8 cellular contexts compared by ENCODE assay signal in genomic region chr20:35284267-35284991, GRCh38. TPM values are rescaled to one million over a fixed set of nuclear protein-coding genes. Genes with fewer than 3 reads are reported as not detected.
DNase-seq lines count a peak whose midpoint lies in the region; ATAC-seq and TF ChIP-seq lines count a peak whose summit lies in the region.

TSS of gene EIF6 (minus strand) at chr20:35284772. CDS start at chr20:35284487, 285 bp downstream.

- no peaks in the 10 kb centered on the region for H3K9me3 Mint-ChIP-seq in Caco-2 (ENCODE audit: unreplicated experiment)
- no peaks in the 10 kb centered on the region for H3K9me3 Mint-ChIP-seq in activated T-helper 17 cell treated with anti-CD3 and anti-CD28 coated beads, Interleukin-2, amount 50 U/mL, for 72 hours
- no peaks in the 10 kb centered on the region for H3K9me3 Mint-ChIP-seq in naive thymus-derived CD8-positive, alpha-beta T cell

- DNase-seq in Caco-2 (peak; percentile 97 to 98), RPMI8226 (peak; percentile 87), fibroblast of peridontal ligament (ENCODE audit: extremely low read depth) (peak; percentile 88)
- DNase-seq in naive thymus-derived CD8-positive, alpha-beta T cell, result peak; percentile 35 to 84 (median 55)
- peak; percentile 19 to 61 (median 53) for DNase-seq in stimulated activated naive CD4-positive, alpha-beta T cell (lab: John Stamatoyannopoulos, UW)

- peak within 1 kb of the TSS; percentile 46 for H3K27ac ChIP-seq in KMS-11

- peaks cover 49% of the 10 kb centered on the region for H3K36me3 Mint-ChIP-seq in Caco-2 (ENCODE audit: insufficient read depth, unreplicated experiment)
- H3K36me3 Mint-ChIP-seq in activated T-helper 17 cell treated with anti-CD3 and anti-CD28 coated beads, Interleukin-2, amount 50 U/mL, for 72 hours (ENCODE audit: low read depth), result peaks cover 49% of the 10 kb centered on the region
- peaks cover 0 to 29% (median 10%) of the 10 kb centered on the region in 3 donors for H3K36me3 Mint-ChIP-seq in naive thymus-derived CD8-positive, alpha-beta T cell

- BruUV-seq in Caco-2 (replicated peaks; lab: Mats Ljungman, UMichigan), result no TSS peak

- H3K4me1 ChIP-seq in Caco-2 (peaks cover 28% of the 10 kb centered on the region), KMS-11 (ENCODE audit: low read depth, poor library complexity, severe bottlenecking) (peaks cover 16% of the 10 kb centered on the region)

- peaks cover 16% of the 10 kb centered on the region for H3K36me3 ChIP-seq in Caco-2 (ENCODE audit: control insufficient read depth, insufficient read depth, low read length)
- H3K36me3 ChIP-seq in KMS-11 (ENCODE audit: insufficient read depth), result peaks cover 19% of the 10 kb centered on the region; the same call in 1 of the 2 replicates

- peaks cover 18% of the 10 kb centered on the region for H3K4me1 Mint-ChIP-seq in Caco-2 (ENCODE audit: low read depth, unreplicated experiment)
- peaks cover 19% of the 10 kb centered on the region for H3K4me1 Mint-ChIP-seq in activated T-helper 17 cell treated with anti-CD3 and anti-CD28 coated beads, Interleukin-2, amount 50 U/mL, for 72 hours
- H3K4me1 Mint-ChIP-seq in naive thymus-derived CD8-positive, alpha-beta T cell, result peaks cover 22 to 39% (median 32%) of the 10 kb centered on the region in 4 donors

- H3K4me3 Mint-ChIP-seq in Caco-2 (ENCODE audit: unreplicated experiment), result peak within 1 kb of the TSS; percentile 84
- H3K4me3 Mint-ChIP-seq in activated T-helper 17 cell treated with anti-CD3 and anti-CD28 coated beads, Interleukin-2, amount 50 U/mL, for 72 hours, result peak within 1 kb of the TSS; percentile 97
- peak within 1 kb of the TSS; percentile 79 to 98 (median 94) for H3K4me3 Mint-ChIP-seq in naive thymus-derived CD8-positive, alpha-beta T cell

- no peaks in the 10 kb centered on the region for H3K27me3 ChIP-seq in Caco-2 (replicated peaks; ENCODE audit: control insufficient read depth, insufficient read depth, low read length)
- H3K27me3 ChIP-seq in KMS-11 (ENCODE audit: insufficient read depth, low read depth), result peaks cover 5% of the 10 kb centered on the region; the same call in 1 of the 2 replicates

- CTCF ChIA-PET in Caco-2 (lab: Charles Lee), result interaction anchor here (0.5 to 2.5 kb wide), 15 partner anchors 11 to 398 kb away, joined by 3 to 25 read pairs (median 5); partner anchors contain the start of gene EDEM2

- peak within 1 kb of the TSS; percentile 91 for H3K4me2 ChIP-seq in KMS-11

- peak within 1 kb of the TSS; percentile 99 for H2AFZ ChIP-seq in KMS-11 (ENCODE audit: low read depth)

- ATAC-seq in GM21423 (IDR thresholded peaks at IDR 0.05; ENCODE audit: unreplicated experiment), result peak; percentile 69
- ATAC-seq in activated T-helper 17 cell treated with anti-CD3 and anti-CD28 coated beads, Interleukin-2, amount 50 U/mL, for 72 hours (replicated peaks), result peak; percentile 82
- peak; percentile 79 to 89 for ATAC-seq in naive thymus-derived CD8-positive, alpha-beta T cell

- intact Hi-C loops in Caco-2 (cut with micrococcal nuclease; ENCODE audit: unreplicated experiment), result loop anchor here (1.0 kb wide), 2 partner anchors 20 to 43 kb away; no protein-coding TSS in a partner anchor

- no peaks in the 10 kb centered on the region for H3K9me3 ChIP-seq in Caco-2

- peak within 1 kb of the TSS; percentile 95 for H3K4me3 ChIP-seq in Caco-2 (ENCODE audit: low read depth, low read length)
- peak within 1 kb of the TSS; percentile 38 for H3K4me3 ChIP-seq in KMS-11 (IDR thresholded peaks at IDR 0.05; ENCODE audit: insufficient read depth, low read depth, low read length)

- H3K27me3 Mint-ChIP-seq in Caco-2 (ENCODE audit: insufficient read depth, unreplicated experiment), result no peaks in the 10 kb centered on the region
- no peaks in the 10 kb centered on the region for H3K27me3 Mint-ChIP-seq in activated T-helper 17 cell treated with anti-CD3 and anti-CD28 coated beads, Interleukin-2, amount 50 U/mL, for 72 hours
- no peaks in the 10 kb centered on the region for H3K27me3 Mint-ChIP-seq in naive thymus-derived CD8-positive, alpha-beta T cell

- peaks cover 33% of the 10 kb centered on the region for H3K79me2 ChIP-seq in KMS-11 (ENCODE audit: insufficient read depth, low read depth)

- H4K20me1 ChIP-seq in KMS-11 (ENCODE audit: insufficient read depth), result no peaks in the 10 kb centered on the region

- H3K9ac ChIP-seq in KMS-11, result peak within 1 kb of the TSS; percentile 83

- POLR2A ChIA-PET in Caco-2 (lab: Charles Lee), result interaction anchor here (0.6 to 2.2 kb wide), 23 partner anchors 9 to 1289 kb away, joined by 3 to 46 read pairs (median 5); partner anchors contain the start of genes CEP250, EDEM2, ERGIC3 and SPAG4
- POLR2A ChIA-PET in naive thymus-derived CD8-positive, alpha-beta T cell (lab: Charles Lee), result interaction anchor here (0.9 to 1.2 kb wide), 7 partner anchors 8 to 1172 kb away, joined by 3 to 5 read pairs (median 3); partner anchors contain the start of genes EDEM2, EIF2S2 and ERGIC3

- H3K27ac Mint-ChIP-seq in Caco-2 (ENCODE audit: unreplicated experiment), result peak within 1 kb of the TSS; percentile 87
- H3K27ac Mint-ChIP-seq in activated T-helper 17 cell treated with anti-CD3 and anti-CD28 coated beads, Interleukin-2, amount 50 U/mL, for 72 hours, result peak within 1 kb of the TSS; percentile 95
- H3K27ac Mint-ChIP-seq in naive thymus-derived CD8-positive, alpha-beta T cell, result peak within 1 kb of the TSS; percentile 82 to 98 (median 92)

- TF ChIP-seq CTCF in Caco-2 (IDR thresholded peaks at IDR 0.05; ENCODE audit: insufficient read depth in 1 of 2, low read depth in 1 of 2, low read length in 1 of 2, severe bottlenecking in 1 of 2, unreplicated experiment in 1 of 2) (no peak), KMS-11 (conservative IDR thresholded peaks at IDR 0.05; ENCODE audit: low read depth, low read length) (no peak)

RNA-seq across cellular contexts. Expression of gene EIF6, which starts in this region (rescaled TPM):
- 403 and 420 TPM in 2 replicates for total RNA-seq in Caco-2 (2022)
- total RNA-seq in activated T-helper 17 cell treated with anti-CD3 and anti-CD28 coated beads, Interleukin-2, amount 50 U/mL, for 72 hours, result 100 to 1,000 TPM in 1 of 2 donors, 10 to 100 TPM in 1; 82.7 to 146 TPM
- total RNA-seq in naive thymus-derived CD8-positive, alpha-beta T cell, result 10 to 100 TPM; 54.7 to 60.9 TPM
- polyA plus RNA-seq in naive thymus-derived CD8-positive, alpha-beta T cell, result 100 to 1,000 TPM; 155 to 174 (median 157) TPM

Comparison
In these comparisons a context has a peak if more than half of its experiments do, and no peak if none do; other contexts are left out.
1. Peak in every context shown above with its lines: DNase-seq, ATAC-seq, H3K4me3 ChIP-seq and H3K27ac ChIP-seq.